Comparison of ENCODE assay signal across 19 cellular contexts in genomic region chr3:89699771-89700170, GRCh38.
A peak's percentile ranks its signal among the peaks of the same experiment; 100 is the strongest.
DNase-seq lines count a peak whose midpoint lies in the region; ATAC-seq and TF ChIP-seq lines count a peak whose summit lies in the region.
"Had no signal": no experiment of that assay in that cellular context is flagged by ENCODE, and none has a peak within 500 bp of the region (broad histone marks: within the 10 kb centered on the region; RNA-seq: fewer than 3 reads in every experiment).

No MANE protein-coding gene starts in this region.

- peaks cover 21 to 36% of the 10 kb centered on the region in 2 experiments for H3K9me3 Mint-ChIP-seq in H9

- H3K27ac ChIP-seq in DOHH2 (ENCODE audit: low read depth, low read length) (no peak overlapping the region), H9 (ENCODE audit: insufficient read length, low read depth, low read length) (no peak overlapping the region)
- H3K27ac ChIP-seq: PC-9 had no signal

- intact Hi-C loops in mucosa of descending colon (cut with DNase I, micrococcal nuclease), result loop anchor here in 1 of 2 donors (10.0 kb wide), 1 partner anchor 225 kb away; no protein-coding TSS in a partner anchor

- H2AK5ac ChIP-seq in H9 (ENCODE audit: insufficient read length, low read length), result no peak overlapping the region

- H4K20me1 ChIP-seq in DOHH2 (ENCODE audit: control insufficient read depth, insufficient read depth, low read depth, low read length) (no peaks in the 10 kb centered on the region), H9 (ENCODE audit: control insufficient read depth, insufficient read depth, insufficient read length) (no peaks in the 10 kb centered on the region)

- no peak overlapping the region for H2BK120ac ChIP-seq in H9 (ENCODE audit: low read depth, low read length, poor library complexity, severe bottlenecking)

- peak; percentile 43 for ATAC-seq in mucosa of descending colon
- ATAC-seq: HCT116, Right ventricle myocardium inferior, SK-N-SH treated with all-trans-retinoic acid at 6 μM for 48 hours had no signal

- no peak overlapping the region for H3K4ac ChIP-seq in H9 (ENCODE audit: low read depth, low read length)

- no peak overlapping the region for H4K5ac ChIP-seq in H9 (ENCODE audit: insufficient read length, low read depth, low read length)

- H3K56ac ChIP-seq in H9 (ENCODE audit: insufficient read length, low read depth, low read length), result no peak overlapping the region

- H3K9me2 ChIP-seq in DOHH2 (replicated peaks; ENCODE audit: control insufficient read depth, low read length), result no peaks in the 10 kb centered on the region

- no peaks in the 10 kb centered on the region for H3K27me3 Mint-ChIP-seq in H9 (ENCODE audit: low read depth)
- H3K27me3 Mint-ChIP-seq: CD8-positive, alpha-beta memory T cell had no signal

- H2BK12ac ChIP-seq in H9 (ENCODE audit: insufficient read length, low read depth, low read length), result no peak overlapping the region

- H3K4me1 ChIP-seq in DOHH2 (ENCODE audit: control insufficient read depth, low read length) (no peaks in the 10 kb centered on the region), H9 (ENCODE audit: insufficient read depth, low read length) (no peaks in the 10 kb centered on the region), mucosa of descending colon (ENCODE audit: low read depth) (peaks cover 20% of the 10 kb centered on the region)

- no peaks in the 10 kb centered on the region for H3K36me3 ChIP-seq in DOHH2 (ENCODE audit: control insufficient read depth, low read length)
- no peaks in the 10 kb centered on the region for H3K36me3 ChIP-seq in mucosa of descending colon (ENCODE audit: low read depth)

- no peak overlapping the region for H2BK20ac ChIP-seq in H9 (ENCODE audit: low read depth, low read length, poor library complexity, severe bottlenecking)

- H4K91ac ChIP-seq in H9 (ENCODE audit: insufficient read length, low read depth, low read length), result no peak overlapping the region

- H3K4me1 Mint-ChIP-seq in H9, result no peaks in the 10 kb centered on the region
- H3K4me1 Mint-ChIP-seq: CD8-positive, alpha-beta memory T cell had no signal

- no peak overlapping the region for H3K4me3 Mint-ChIP-seq in H9
- H3K4me3 Mint-ChIP-seq: CD8-positive, alpha-beta memory T cell; T-helper 1 cell treated with Interleukin-12 subunit alpha and Interleukin-12 subunit beta and Interleukin-4 antibody, amounts not matched to agents 30 μg/mL and 1 μg/mL, for 36 hours had no signal

- WGBS in H9 (ENCODE audit: extremely low coverage, insufficient read length, low lambda C conversion rate), result no CpG with 5 or more reads among the region's 1 CpG

- no peak overlapping the region for H3K18ac ChIP-seq in H9 (ENCODE audit: insufficient read length, low read depth, low read length)

- H3K79me2 ChIP-seq in DOHH2 (ENCODE audit: control insufficient read depth, low read length), result no peaks in the 10 kb centered on the region
- no peaks in the 10 kb centered on the region for H3K79me2 ChIP-seq in H9 (ENCODE audit: insufficient read depth, low read length)

- no peaks in the 10 kb centered on the region for H3F3A ChIP-seq in DOHH2 (ENCODE audit: control insufficient read depth, insufficient read depth)

- H3K9me3 ChIP-seq in DOHH2 (ENCODE audit: control insufficient read depth, insufficient read depth, low read length) (no peaks in the 10 kb centered on the region), H9 (ENCODE audit: control insufficient read depth, low read depth, low read length) (peaks cover 6% of the 10 kb centered on the region), mucosa of descending colon (no peaks in the 10 kb centered on the region)

- no peak overlapping the region for H3K23ac ChIP-seq in H9 (ENCODE audit: insufficient read length, low read depth, low read length)

- H4K8ac ChIP-seq in H9 (replicated peaks; ENCODE audit: insufficient read length, low read depth, low read length), result no peak overlapping the region

- H2BK5ac ChIP-seq in H9 (ENCODE audit: insufficient read length, low read length), result no peak overlapping the region

- no peaks in the 10 kb centered on the region for H3K79me1 ChIP-seq in H9 (ENCODE audit: insufficient read depth, low read depth, low read length, poor library complexity, severe bottlenecking)

- no peak overlapping the region for H3T11ph ChIP-seq in H9 (ENCODE audit: low read length)

- no peak overlapping the region for H2BK15ac ChIP-seq in H9 (ENCODE audit: low read depth, low read length)

- TF ChIP-seq CTCF in DOHH2 (IDR thresholded peaks at IDR 0.05; ENCODE audit: low read depth, low read length, poor library complexity, severe bottlenecking) (peak; percentile 14), H9 (conservative IDR thresholded peaks at IDR 0.05) (peak; percentile 36; the same call in 2 of the 3 replicates), mucosa of descending colon (IDR thresholded peaks at IDR 0.05) (no peak)

- DNase-seq in H9 (no peak), RPMI8226 (peak; percentile 16), mucosa of descending colon (peak in 1 of 3 donors; percentile 66), UCSD-AML1 (lab: John Stamatoyannopoulos, UW; ENCODE audit: unreplicated experiment) (no peak), SW480 (ENCODE audit: low spot score) (no peak)
- DNase-seq in activated CD8-positive, alpha-beta memory T cell treated with anti-CD3 and anti-CD28 coated beads, Interleukin-2, amount 50 U/mL, for 48 hours, result no peak
- DNase-seq: CD8-positive, alpha-beta memory T cell; EL; IMR-90; NCI-H1048; NCI-H146; NCI-H2107; NCI-H446 treated with DMSO at 0.1 percent for 48 hours; PC-9 had no signal

- no peak overlapping the region for H2AFZ ChIP-seq in H9 (ENCODE audit: low read length)
- H2AFZ ChIP-seq: PC-9 had no signal

- no peak overlapping the region for H3K4me3 ChIP-seq in DOHH2 (ENCODE audit: low read length)
- no peak overlapping the region for H3K4me3 ChIP-seq in mucosa of descending colon
- H3K4me3 ChIP-seq: PC-9 had no signal

- H3K36me3 Mint-ChIP-seq in H9 (ENCODE audit: insufficient read depth in 1 of 3, low read depth in 3 of 3), result peaks cover 0 to 27% (median 16%) of the 10 kb centered on the region in 3 experiments; a peak in 5 of 7 replicates
- H3K36me3 Mint-ChIP-seq: CD8-positive, alpha-beta memory T cell had no signal

- H3K4me2 ChIP-seq in DOHH2 (ENCODE audit: low read length) (no peak overlapping the region), H9 (ENCODE audit: insufficient read depth, insufficient read length, low read length) (no peak overlapping the region)
- H3K4me2 ChIP-seq: PC-9 had no signal

- H3K23me2 ChIP-seq in H9 (ENCODE audit: insufficient read length, low read depth, low read length, poor library complexity, severe bottlenecking), result no peaks in the 10 kb centered on the region

- no peak overlapping the region for H3K27ac Mint-ChIP-seq in H9
- H3K27ac Mint-ChIP-seq: CD8-positive, alpha-beta memory T cell; T-helper 1 cell treated with Interleukin-12 subunit alpha and Interleukin-12 subunit beta and Interleukin-4 antibody, amounts not matched to agents 30 μg/mL and 1 μg/mL, for 36 hours had no signal

- no peak overlapping the region for H3K9ac ChIP-seq in H9 (ENCODE audit: extremely low read depth, insufficient read length, low read length)

- H3K27me3 ChIP-seq in DOHH2 (ENCODE audit: control insufficient read depth, low read length) (no peaks in the 10 kb centered on the region), H9 (ENCODE audit: insufficient read depth, low read length) (no peaks in the 10 kb centered on the region)

- H3K14ac ChIP-seq in H9 (ENCODE audit: insufficient read depth, low read length), result no peak overlapping the region
